8 cellular contexts compared by ENCODE assay signal in genomic region chr6:43926644-43927524, GRCh38.
A peak's percentile ranks its signal among the peaks of the same experiment; 100 is the strongest.
DNase-seq lines count a peak whose midpoint lies in the region; ATAC-seq and TF ChIP-seq lines count a peak whose summit lies in the region.

No MANE protein-coding gene starts in this region.

- H3K4ac ChIP-seq in mesendoderm (ENCODE audit: low read depth, low read length) = peak overlapping the region; percentile 39

- H3K27me3 ChIP-seq in brain microvascular endothelial cell (replicated peaks) (no peaks in the 10 kb centered on the region), mesendoderm (ENCODE audit: insufficient read depth, low read length, poor library complexity) (no peaks in the 10 kb centered on the region)

- no peak overlapping the region for H2BK5ac ChIP-seq in mesendoderm (ENCODE audit: low read length)

- no peak overlapping the region for H3K27ac Mint-ChIP-seq in activated CD4-positive, alpha-beta T cell treated with anti-CD3 and anti-CD28 coated beads, Interleukin-2, amount 10 ng/mL, durations not matched to agents 24 days and 14 days

- H3K4me3 ChIP-seq in brain microvascular endothelial cell (ENCODE audit: low read depth, low read length) = no peak overlapping the region
- no peak overlapping the region for H3K4me3 ChIP-seq in mesendoderm (ENCODE audit: low read length)

- peak; percentile 20 for TF ChIP-seq CTCF in brain microvascular endothelial cell (IDR thresholded peaks at IDR 0.05; ENCODE audit: low read depth, low read length, missing control alignments)

- no peak overlapping the region for H3K4me3 Mint-ChIP-seq in activated CD4-positive, alpha-beta T cell treated with anti-CD3 and anti-CD28 coated beads, Interleukin-2, amount 10 ng/mL, durations not matched to agents 24 days and 14 days

- H2BK15ac ChIP-seq in mesendoderm (replicated peaks; ENCODE audit: low read depth) = no peak overlapping the region

- no peak for ATAC-seq in HG03354 (IDR thresholded peaks at IDR 0.05; ENCODE audit: poor library complexity, severe bottlenecking, unreplicated experiment)

- H4K8ac ChIP-seq in mesendoderm (ENCODE audit: low read depth, low read length) = no peak overlapping the region

- no peak overlapping the region for H3K4me2 ChIP-seq in mesendoderm (ENCODE audit: low read length)

- H3K9ac ChIP-seq in mesendoderm (ENCODE audit: low read length) = peak overlapping the region; percentile 17

- no peak overlapping the region for H2AK5ac ChIP-seq in mesendoderm (ENCODE audit: low read length)

- peaks cover 3% of the 10 kb centered on the region for H3K27me3 Mint-ChIP-seq in activated CD4-positive, alpha-beta T cell treated with anti-CD3 and anti-CD28 coated beads, Interleukin-2, amount 10 ng/mL, durations not matched to agents 24 days and 14 days

- H3K79me2 ChIP-seq in mesendoderm (ENCODE audit: control insufficient read depth, insufficient read depth, low read length) = no peaks in the 10 kb centered on the region

- H3K23ac ChIP-seq in mesendoderm (ENCODE audit: low read length) = no peak overlapping the region

- H3K56ac ChIP-seq in mesendoderm (ENCODE audit: low read length) = peak overlapping the region; percentile 62

- no CpG with 5 or more reads among the region's 17 CpGs for whole genome bisulfite sequencing in mesendoderm (ENCODE audit: extremely low coverage, insufficient coverage, low lambda C conversion rate)

- H3K9me3 Mint-ChIP-seq in activated CD4-positive, alpha-beta T cell treated with anti-CD3 and anti-CD28 coated beads, Interleukin-2, amount 10 ng/mL, durations not matched to agents 24 days and 14 days = no peaks in the 10 kb centered on the region

- H3K36me3 ChIP-seq in brain microvascular endothelial cell (replicated peaks) (no peaks in the 10 kb centered on the region), mesendoderm (ENCODE audit: control insufficient read depth, insufficient read depth, low read length) (no peaks in the 10 kb centered on the region)

- intact Hi-C loops in activated CD4-positive, alpha-beta T cell treated with anti-CD3 and anti-CD28 coated beads, Interleukin-2, amount 10 ng/mL, durations not matched to agents 24 days and 14 days (cut with micrococcal nuclease) = no loop called here

- peak overlapping the region; percentile 82 for H3K18ac ChIP-seq in mesendoderm (ENCODE audit: low read length)

- peak; percentile 37 for DNase-seq in activated CD4-positive, alpha-beta T cell treated with anti-CD3 and anti-CD28 coated beads for 48 hours
- DNase-seq in activated CD4-positive, alpha-beta T cell treated with anti-CD3 and anti-CD28 coated beads, Interleukin-2, amount 10 ng/mL, durations not matched to agents 24 days and 14 days = no peak
- peak; percentile 88 for DNase-seq in NCI-H510A treated with DMSO at 0.1 percent for 48 hours (lab: John Stamatoyannopoulos, UW)
- peak; percentile 51 for DNase-seq in brain microvascular endothelial cell
- peak; percentile 98 for DNase-seq in mesendoderm
- DNase-seq in COLO829 (ENCODE audit: low spot score) = no peak
- no peak for DNase-seq in medulla oblongata (ENCODE audit: extremely low spot score)

- H2BK120ac ChIP-seq in mesendoderm (ENCODE audit: low read depth, low read length) = peak overlapping the region; percentile 69

- H3K27ac ChIP-seq in brain microvascular endothelial cell (no peak overlapping the region), mesendoderm (ENCODE audit: low read depth, low read length) (peak overlapping the region; percentile 89)

- no peaks in the 10 kb centered on the region for H3K36me3 Mint-ChIP-seq in activated CD4-positive, alpha-beta T cell treated with anti-CD3 and anti-CD28 coated beads, Interleukin-2, amount 10 ng/mL, durations not matched to agents 24 days and 14 days (ENCODE audit: low read depth)

- no peaks in the 10 kb centered on the region for H3K79me1 ChIP-seq in mesendoderm (ENCODE audit: low read length)

- H3K4me1 Mint-ChIP-seq in activated CD4-positive, alpha-beta T cell treated with anti-CD3 and anti-CD28 coated beads, Interleukin-2, amount 10 ng/mL, durations not matched to agents 24 days and 14 days = peaks cover 12% of the 10 kb centered on the region

- peaks cover 6% of the 10 kb centered on the region for H3K4me1 ChIP-seq in mesendoderm (ENCODE audit: control insufficient read depth, low read depth, low read length)

- no peak overlapping the region for H4K5ac ChIP-seq in mesendoderm (ENCODE audit: low read length)

- in situ Hi-C loops in brain microvascular endothelial cell (cut with HindIII; ENCODE audit: low pct_ligation_motif_present, low sequenced_read_pairs) = no loop called here

Comparison
In these comparisons a context has a peak if more than half of its experiments do, and no peak if none do; other contexts are left out.
1. DNase-seq: peak in activated CD4-positive, alpha-beta T cell treated with anti-CD3 and anti-CD28 coated beads for 48 hours (single experiment), NCI-H510A treated with DMSO at 0.1 percent for 48 hours (single experiment), brain microvascular endothelial cell (single experiment) and mesendoderm (single experiment); none in activated CD4-positive, alpha-beta T cell treated with anti-CD3 and anti-CD28 coated beads, Interleukin-2, amount 10 ng/mL, durations not matched to agents 24 days and 14 days (single experiment), COLO829 (single experiment) and medulla oblongata (single experiment).